14 cellular contexts compared by ENCODE assay signal in the genomic region with DNA sequence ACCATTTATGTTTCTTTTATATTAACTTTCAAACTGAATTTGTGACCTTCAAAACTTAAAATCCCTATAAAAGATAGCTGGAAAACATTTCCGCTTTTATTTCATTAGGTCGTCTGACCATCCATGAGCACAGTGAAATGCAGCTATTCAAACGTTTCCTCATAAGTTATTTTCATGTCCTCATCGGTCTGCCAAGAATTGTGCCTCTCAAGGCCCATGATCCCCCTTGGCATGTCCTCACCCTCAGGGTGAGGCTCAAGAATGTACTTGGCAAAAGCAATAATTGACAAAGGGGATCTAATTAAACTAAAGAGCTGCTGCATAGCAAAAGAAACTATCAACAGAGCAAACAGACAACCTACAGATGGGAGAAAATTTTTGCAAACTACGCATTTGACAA.
"Had no signal": no experiment of that assay in that cellular context is flagged by ENCODE, and none has a peak within 500 bp of the region (broad histone marks: within the 10 kb centered on the region; RNA-seq: fewer than 3 reads in every experiment).

No MANE protein-coding gene starts in this region.

- ATAC-seq: activated T-cell treated with anti-CD3 and anti-CD28 coated beads, Interleukin-2, amount 50 U/mL, for 72 hours; heart left ventricle; left colon; pancreas; T-cell had no signal

- H3K27ac ChIP-seq: heart left ventricle, neural progenitor cell, pancreas, SK-N-MC, VCaP had no signal

- H3K36me3 ChIP-seq: neural progenitor cell had no signal

- H3K27ac Mint-ChIP-seq: activated CD4-positive, alpha-beta memory T cell treated with anti-CD3 and anti-CD28 coated beads for 36 hours; activated T-cell treated with anti-CD3 and anti-CD28 coated beads, Interleukin-2, amount 50 U/mL, for 72 hours; neural progenitor cell; T-cell had no signal

- H3K27me3 Mint-ChIP-seq: activated CD4-positive, alpha-beta memory T cell treated with anti-CD3 and anti-CD28 coated beads for 36 hours; T-cell had no signal

- DNase-seq: activated CD4-positive, alpha-beta memory T cell treated with anti-CD3 and anti-CD28 coated beads for 36 hours; activated naive CD4-positive, alpha-beta T cell; activated T-cell treated with anti-CD3 and anti-CD28 coated beads, Interleukin-2, amount 50 U/mL, for 72 hours; central memory CD4-positive, alpha-beta T cell; foreskin fibroblast; pancreas; stimulated activated naive CD4-positive, alpha-beta T cell; substantia nigra; T-cell had no signal

- H3K9me3 ChIP-seq: pancreas had no signal

- H3K4me1 ChIP-seq: neural progenitor cell had no signal

- H3K27me3 ChIP-seq: heart left ventricle, neural progenitor cell, pancreas had no signal

- H3K4me3 ChIP-seq: heart left ventricle, neural progenitor cell, pancreas, SK-N-MC had no signal

- H3K4me3 Mint-ChIP-seq: activated CD4-positive, alpha-beta memory T cell treated with anti-CD3 and anti-CD28 coated beads for 36 hours; activated T-cell treated with anti-CD3 and anti-CD28 coated beads, Interleukin-2, amount 50 U/mL, for 72 hours; neural progenitor cell; T-cell had no signal
